Comparison of ENCODE assay signal across 23 cellular contexts in genomic region chr3:23275061-23275460, GRCh38.
"Had no signal": no experiment of that assay in that cellular context is flagged by ENCODE, and none has a peak within 500 bp of the region (broad histone marks: within the 10 kb centered on the region; RNA-seq: fewer than 3 reads in every experiment).

No MANE protein-coding gene starts in this region.

- H3K36me3 Mint-ChIP-seq: immature natural killer cell had no signal

- ATAC-seq: effector memory CD8-positive, alpha-beta T cell; foreskin keratinocyte; gastroesophageal sphincter; heart left ventricle; left colon; left lobe of liver; lower lobe of right lung; mucosa of descending colon had no signal

- H3K9me3 Mint-ChIP-seq: dendritic cell treated with granulocyte-macrophage colony-stimulating factor and Interleukin-4, amounts not matched to agents 40 ng/mL and 50 ng/mL, for 4 days had no signal

- H3K27me3 ChIP-seq: colonic mucosa, esophagus muscularis mucosa, foreskin keratinocyte, gastroesophageal sphincter, heart left ventricle, hepatocyte had no signal

- H3K27me3 Mint-ChIP-seq: dendritic cell treated with granulocyte-macrophage colony-stimulating factor and Interleukin-4, amounts not matched to agents 40 ng/mL and 50 ng/mL, for 4 days; effector memory CD8-positive, alpha-beta T cell; naive B cell had no signal

- H3K9me3 ChIP-seq: colonic mucosa, lower lobe of right lung had no signal

- H3K27ac ChIP-seq: colonic mucosa, esophagus muscularis mucosa, foreskin keratinocyte, gastroesophageal sphincter, heart left ventricle, hepatocyte, left ventricle myocardium inferior, lower lobe of right lung had no signal

- H3K4me3 ChIP-seq: colonic mucosa, esophagus muscularis mucosa, gastroesophageal sphincter, heart left ventricle, hepatocyte, left ventricle myocardium inferior, lower lobe of right lung, mucosa of descending colon had no signal

- H3K27ac Mint-ChIP-seq: dendritic cell treated with granulocyte-macrophage colony-stimulating factor and Interleukin-4, amounts not matched to agents 40 ng/mL and 50 ng/mL, for 4 days; effector memory CD8-positive, alpha-beta T cell; immature natural killer cell had no signal

- DNase-seq: colonic mucosa; cortex of kidney; effector CD8-positive, alpha-beta T cell; effector memory CD8-positive, alpha-beta T cell; foreskin keratinocyte; heart left ventricle; hypothalamus; immature natural killer cell; islet precursor cell; kidney; kidney glomerular epithelial cell; left colon; left ventricle myocardium inferior; lower lobe of right lung; mesenchymal stem cell; midbrain; mucosa of descending colon; naive B cell had no signal

- H3K4me3 Mint-ChIP-seq: dendritic cell treated with granulocyte-macrophage colony-stimulating factor and Interleukin-4, amounts not matched to agents 40 ng/mL and 50 ng/mL, for 4 days; effector memory CD8-positive, alpha-beta T cell; immature natural killer cell had no signal

- H3K4me1 ChIP-seq: colonic mucosa, foreskin keratinocyte, lower lobe of right lung had no signal

- H3K36me3 ChIP-seq: colonic mucosa, esophagus muscularis mucosa, heart left ventricle, lower lobe of right lung had no signal

- H3K4me2 ChIP-seq: hepatocyte had no signal
